30 cellular contexts compared by ENCODE assay signal in the genomic region with DNA sequence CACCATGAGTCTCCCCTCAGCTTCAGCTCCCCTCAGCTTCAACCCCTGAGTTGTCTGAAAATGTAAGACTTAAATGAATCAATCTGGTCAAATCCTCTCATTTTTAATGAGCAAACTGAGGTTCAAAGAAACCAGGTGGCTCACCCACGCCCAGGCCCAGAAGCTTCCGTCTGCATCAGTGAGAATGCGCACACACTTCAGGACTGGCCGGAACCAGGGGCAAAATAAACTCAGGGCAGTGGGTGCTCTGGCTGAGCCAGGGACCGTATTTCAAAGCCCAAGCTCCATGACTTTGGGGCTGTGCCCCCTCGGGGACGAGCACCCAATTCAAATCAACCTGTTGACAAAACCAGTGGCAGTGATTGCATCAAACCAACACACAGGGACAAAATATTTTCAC. TPM values are rescaled to one million over a fixed set of nuclear protein-coding genes. Genes with fewer than 3 reads are reported as not detected.
A peak's percentile ranks its signal among the peaks of the same experiment; 100 is the strongest.
DNase-seq lines count a peak whose midpoint lies in the region; ATAC-seq and TF ChIP-seq lines count a peak whose summit lies in the region.
"Had no signal": no experiment of that assay in that cellular context is flagged by ENCODE, and none has a peak within 500 bp of the region (broad histone marks: within the 10 kb centered on the region; RNA-seq: fewer than 3 reads in every experiment).

No MANE protein-coding gene starts in this region.

- in situ Hi-C loops in Panc1 (cut with HindIII; ENCODE audit: low pct_unique_long_range_greater_than_20kb, low sequenced_read_pairs), result no loop called here

- H3K27ac Mint-ChIP-seq in GM23338 (no peak overlapping the region), endothelial cell (ENCODE audit: unreplicated experiment) (no peak overlapping the region), osteocyte (ENCODE audit: unreplicated experiment) (no peak overlapping the region)
- H3K27ac Mint-ChIP-seq: CD4-positive, alpha-beta T cell had no signal

- H3K27me3 Mint-ChIP-seq in GM23338 (ENCODE audit: insufficient read depth, low read depth, poor library complexity), result peaks cover 26% of the 10 kb centered on the region
- peaks cover 2% of the 10 kb centered on the region for H3K27me3 Mint-ChIP-seq in endothelial cell (ENCODE audit: unreplicated experiment)
- peaks cover 53% of the 10 kb centered on the region for H3K27me3 Mint-ChIP-seq in osteocyte (ENCODE audit: unreplicated experiment)

- H3K4me2 ChIP-seq in GM23338 (peak overlapping the region; percentile 64; the same call in 1 of the 2 replicates), neural cell (ENCODE audit: low read length) (no peak overlapping the region)

- no peak overlapping the region for H2AFZ ChIP-seq in GM23338
- no peak overlapping the region for H2AFZ ChIP-seq in neural cell (ENCODE audit: low read depth, low read length)

- H3K36me3 ChIP-seq in GM23338 (ENCODE audit: insufficient read depth) (no peaks in the 10 kb centered on the region; the same call in 1 of the 2 replicates), Panc1 (ENCODE audit: control insufficient read depth, insufficient read depth, low read length) (no peaks in the 10 kb centered on the region), neural cell (ENCODE audit: insufficient read depth, low read length) (no peaks in the 10 kb centered on the region)
- H3K36me3 ChIP-seq: BLaER1 treated with 17β-estradiol and CSF1 and Interleukin-3, amounts not matched to agents 10 nM and 100 nM; SJCRH30 had no signal

- no peak for TF ChIP-seq RAD21 in neural cell (conservative IDR thresholded peaks at IDR 0.05)

- peaks cover 68% of the 10 kb centered on the region for H3K79me2 ChIP-seq in GM23338 (replicated peaks; ENCODE audit: insufficient read depth)
- peaks cover 14% of the 10 kb centered on the region for H3K79me2 ChIP-seq in neural cell (replicated peaks; ENCODE audit: insufficient read depth, low read length)

- peaks cover 14% of the 10 kb centered on the region for H3K9me3 Mint-ChIP-seq in GM23338
- no peaks in the 10 kb centered on the region for H3K9me3 Mint-ChIP-seq in endothelial cell (ENCODE audit: unreplicated experiment)
- H3K9me3 Mint-ChIP-seq in osteocyte (ENCODE audit: unreplicated experiment), result peaks cover 5% of the 10 kb centered on the region

- ATAC-seq in GM23338, result no peak
- no peak for ATAC-seq in Panc1
- no peak for ATAC-seq in HG02763 (IDR thresholded peaks at IDR 0.05; ENCODE audit: unreplicated experiment)
- ATAC-seq: K562, PC-3, Right ventricle myocardium inferior, SK-N-SH treated with all-trans-retinoic acid at 6 μM for 48 hours had no signal

- H3K4me3 ChIP-seq in GM23338, result no peak overlapping the region
- no peak overlapping the region for H3K4me3 ChIP-seq in Panc1 (ENCODE audit: low read depth in 2 of 2, low read length in 2 of 2)
- H3K4me3 ChIP-seq in neural cell (ENCODE audit: low read length), result peak overlapping the region; percentile 81
- H3K4me3 ChIP-seq: BLaER1 treated with 17β-estradiol and CSF1 and Interleukin-3, amounts not matched to agents 10 nM and 100 nM; K562; SJCRH30 had no signal

- H3K4me1 Mint-ChIP-seq in GM23338 (peaks cover 30% of the 10 kb centered on the region), endothelial cell (ENCODE audit: unreplicated experiment) (peaks cover 36% of the 10 kb centered on the region), osteocyte (ENCODE audit: unreplicated experiment) (peaks cover 3% of the 10 kb centered on the region)

- H3K9me2 ChIP-seq in GM23338 (ENCODE audit: insufficient read depth) (no peaks in the 10 kb centered on the region), neural cell (ENCODE audit: insufficient read depth, low read length) (no peaks in the 10 kb centered on the region)

- H3K9ac ChIP-seq in neural cell (ENCODE audit: low read length), result no peak overlapping the region
- H3K9ac ChIP-seq: BLaER1 treated with 17β-estradiol and CSF1 and Interleukin-3, amounts not matched to agents 10 nM and 100 nM had no signal

- no peak for DNase-seq in GM23338 (ENCODE audit: low spot score)
- no peak for DNase-seq in Panc1 (ENCODE audit: low read depth, low spot score)
- no peak for DNase-seq in endothelial cell (ENCODE audit: low spot score)
- no peak for DNase-seq in midbrain (lab: John Stamatoyannopoulos, UW)
- no peak for DNase-seq in osteocyte (ENCODE audit: extremely low spot score, unreplicated experiment)
- no peak for DNase-seq in AG08395 (ENCODE audit: low spot score)
- DNase-seq: AML-193; CD4-positive, alpha-beta T cell; DMS53; Kasumi-1; NCI-H1092 treated with DMSO at 0.1 percent for 48 hours; NCI-H1436; NCI-H187 treated with DMSO at 0.1 percent for 48 hours; NCI-H2171 treated with DMSO at 0.1 percent for 48 hours; NCI-H524 treated with DMSO at 0.1 percent for 48 hours; NCI-H82; NK-92 treated with Interleukin-12 subunit alpha and Interleukin-12 subunit beta, amount 100 ng/mL, for 24 hours; PC-3; SJCRH30 had no signal

- TF ChIP-seq EP300 in neural cell (conservative IDR thresholded peaks at IDR 0.05; ENCODE audit: poor library complexity, severe bottlenecking), result no peak

- H3K36me3 Mint-ChIP-seq in GM23338 (ENCODE audit: low read depth) (peaks cover 25% of the 10 kb centered on the region), endothelial cell (ENCODE audit: low read depth, unreplicated experiment) (peaks cover 12% of the 10 kb centered on the region), osteocyte (ENCODE audit: unreplicated experiment) (no peaks in the 10 kb centered on the region)

- H4K20me1 ChIP-seq in GM23338 (replicated peaks; ENCODE audit: insufficient read depth) (no peaks in the 10 kb centered on the region; the same call in 1 of the 2 replicates), neural cell (ENCODE audit: insufficient read depth) (no peaks in the 10 kb centered on the region)
- H4K20me1 ChIP-seq: BLaER1 treated with 17β-estradiol and CSF1 and Interleukin-3, amounts not matched to agents 10 nM and 100 nM had no signal

- TF ChIP-seq CTCF in GM23338 (conservative IDR thresholded peaks at IDR 0.05; ENCODE audit: low read depth in 2 of 2), result no peak
- no peak for TF ChIP-seq CTCF in Panc1 (IDR thresholded peaks at IDR 0.05)
- TF ChIP-seq CTCF in endothelial cell (IDR thresholded peaks at IDR 0.05; ENCODE audit: unreplicated experiment), result no peak
- TF ChIP-seq CTCF in neural cell (IDR thresholded peaks at IDR 0.05; ENCODE audit: poor library complexity, severe bottlenecking), result no peak
- no peak for TF ChIP-seq CTCF in osteocyte (IDR thresholded peaks at IDR 0.05)

- CTCF ChIA-PET in Panc1 (lab: Charles Lee), result no interaction called here

- H3K27me3 ChIP-seq in GM23338 (ENCODE audit: insufficient read depth), result 0 out of 2 replicates have a peak, but pooled peaks cover 2% of the 10 kb centered on the region
- H3K27me3 ChIP-seq in Panc1 (ENCODE audit: control insufficient read depth, insufficient read depth, low read length), result no peaks in the 10 kb centered on the region
- H3K27me3 ChIP-seq in neural cell (ENCODE audit: insufficient read depth, low read depth, low read length), result peaks cover 2% of the 10 kb centered on the region
- H3K27me3 ChIP-seq: BLaER1 treated with 17β-estradiol and CSF1 and Interleukin-3, amounts not matched to agents 10 nM and 100 nM; SJCRH30 had no signal

- H3K27ac ChIP-seq in GM23338 (ENCODE audit: low read depth) (no peak overlapping the region), Panc1 (ENCODE audit: low read length) (no peak overlapping the region), neural cell (ENCODE audit: low read length) (no peak overlapping the region)
- H3K27ac ChIP-seq: BLaER1 treated with 17β-estradiol and CSF1 and Interleukin-3, amounts not matched to agents 10 nM and 100 nM; SJCRH30 had no signal

- H3K4me1 ChIP-seq in GM23338 (ENCODE audit: insufficient read depth) (peaks cover 21% of the 10 kb centered on the region), Panc1 (ENCODE audit: control insufficient read depth, insufficient read depth, low read length) (no peaks in the 10 kb centered on the region)
- H3K4me1 ChIP-seq: SJCRH30 had no signal

- intact Hi-C loops in Panc1 (cut with micrococcal nuclease; ENCODE audit: unreplicated experiment), result no loop called here

- BruUV-seq in Panc1 (replicated peaks; lab: Mats Ljungman, UMichigan), result TSS peak; percentile 47

- H3K4me3 Mint-ChIP-seq in GM23338 (no peak overlapping the region), endothelial cell (ENCODE audit: unreplicated experiment) (peak overlapping the region; percentile 21), osteocyte (ENCODE audit: unreplicated experiment) (no peak overlapping the region)
- H3K4me3 Mint-ChIP-seq: CD4-positive, alpha-beta T cell had no signal

- POLR2A ChIA-PET in Panc1 (lab: Charles Lee), result no interaction called here

- H3F3A ChIP-seq in GM23338 (replicated peaks; ENCODE audit: low read depth) (peaks cover 16% of the 10 kb centered on the region; the same call in 1 of the 2 replicates), neural cell (ENCODE audit: insufficient read depth, low read length, poor library complexity, severe bottlenecking) (no peaks in the 10 kb centered on the region)

- H3K9me3 ChIP-seq in Panc1 (ENCODE audit: control insufficient read depth, insufficient read depth, low read depth, low read length), result no peaks in the 10 kb centered on the region
- no peaks in the 10 kb centered on the region for H3K9me3 ChIP-seq in neural cell (ENCODE audit: low read length)
- H3K9me3 ChIP-seq: SJCRH30 had no signal

TF ChIP-seq in GM23338, 12 proteins besides CTCF, POLR2A, EP300 and RAD21 (continues in another document):
- no peak for TF ChIP-seq EZH2phosphoT487 (IDR thresholded peaks at IDR 0.05; ENCODE audit: unreplicated experiment)

RNA-seq across cellular contexts. Expression of gene SULT4A1, which starts 3.1 kb away (rescaled TPM):
- total RNA-seq in GM23338 (2014; rRNA removed; shearing (Covaris generic)), result 5.2 and 7.8 TPM in 2 replicates
- polyA plus RNA-seq in GM23338 (2016; fragmentation: Nextera tagmentation; extraction: Ambion mirVana), result 4.3 and 4.7 TPM in 2 replicates
- total RNA-seq in Panc1 (2021; ENCODE audit: unreplicated experiment), result 12.0 TPM
- polyA plus RNA-seq in Panc1 (2012; ENCODE audit: insufficient read length), result 10.0 TPM
- 16.5 TPM for total RNA-seq in endothelial cell (ENCODE audit: unreplicated experiment)
- 182 and 196 TPM in 2 replicates for polyA plus RNA-seq in neural cell
- polyA minus RNA-seq in neural cell, result 65.3 and 77.4 TPM in 2 replicates
- total RNA-seq in osteocyte, result 0.26 TPM in 1 of 2 replicates, not detected in the other
- total RNA-seq: CD4-positive, alpha-beta T cell; M059J; PC-3; RPMI7951; SJCRH30 had no signal

RNA-seq across cellular contexts. Expression of gene PNPLA5, which starts 32.6 kb away (rescaled TPM):
- 5.9 and 6.8 TPM in 2 replicates for total RNA-seq in GM23338 (2014; rRNA removed; shearing (Covaris generic))
- 2.0 and 2.3 TPM in 2 replicates for polyA plus RNA-seq in GM23338 (2016; fragmentation: Nextera tagmentation; extraction: Ambion mirVana)
- total RNA-seq in Panc1 (2021; ENCODE audit: unreplicated experiment), result not detected
- 0.11 TPM for polyA plus RNA-seq in Panc1 (2012; ENCODE audit: insufficient read length)
- not detected for total RNA-seq in endothelial cell (ENCODE audit: unreplicated experiment)
- polyA plus RNA-seq in neural cell, result not detected in 2 replicates
- 0.24 TPM in 1 of 2 replicates, not detected in the other for polyA minus RNA-seq in neural cell
- not detected in 2 replicates for total RNA-seq in osteocyte
- total RNA-seq: CD4-positive, alpha-beta T cell; Daoy; G401; HT1080; K562; PC-3; Right ventricle myocardium inferior; RPMI7951; SJCRH30 had no signal
- polyA plus RNA-seq: K562 had no signal

RNA-seq across cellular contexts. Expression of gene EFCAB6, which starts 47.1 kb away (rescaled TPM):
- 1.8 and 1.9 TPM in 2 replicates for total RNA-seq in GM23338 (2014; rRNA removed; shearing (Covaris generic))
- polyA plus RNA-seq in GM23338 (2016; fragmentation: Nextera tagmentation; extraction: Ambion mirVana), result 1.1 and 1.2 TPM in 2 replicates
- total RNA-seq in Panc1 (2021; ENCODE audit: unreplicated experiment), result 0.21 TPM
- polyA plus RNA-seq in Panc1 (2012; ENCODE audit: insufficient read length), result 0.18 TPM
- 0.69 TPM for total RNA-seq in endothelial cell (ENCODE audit: unreplicated experiment)
- polyA plus RNA-seq in neural cell, result 1.3 and 1.4 TPM in 2 replicates
- 7.8 and 10.4 TPM in 2 replicates for polyA minus RNA-seq in neural cell
- 1.4 and 1.5 TPM in 2 replicates for total RNA-seq in osteocyte
- total RNA-seq: HT1080, K562, SJCRH30 had no signal
